8 cellular contexts compared by ENCODE assay signal in the genomic region with DNA sequence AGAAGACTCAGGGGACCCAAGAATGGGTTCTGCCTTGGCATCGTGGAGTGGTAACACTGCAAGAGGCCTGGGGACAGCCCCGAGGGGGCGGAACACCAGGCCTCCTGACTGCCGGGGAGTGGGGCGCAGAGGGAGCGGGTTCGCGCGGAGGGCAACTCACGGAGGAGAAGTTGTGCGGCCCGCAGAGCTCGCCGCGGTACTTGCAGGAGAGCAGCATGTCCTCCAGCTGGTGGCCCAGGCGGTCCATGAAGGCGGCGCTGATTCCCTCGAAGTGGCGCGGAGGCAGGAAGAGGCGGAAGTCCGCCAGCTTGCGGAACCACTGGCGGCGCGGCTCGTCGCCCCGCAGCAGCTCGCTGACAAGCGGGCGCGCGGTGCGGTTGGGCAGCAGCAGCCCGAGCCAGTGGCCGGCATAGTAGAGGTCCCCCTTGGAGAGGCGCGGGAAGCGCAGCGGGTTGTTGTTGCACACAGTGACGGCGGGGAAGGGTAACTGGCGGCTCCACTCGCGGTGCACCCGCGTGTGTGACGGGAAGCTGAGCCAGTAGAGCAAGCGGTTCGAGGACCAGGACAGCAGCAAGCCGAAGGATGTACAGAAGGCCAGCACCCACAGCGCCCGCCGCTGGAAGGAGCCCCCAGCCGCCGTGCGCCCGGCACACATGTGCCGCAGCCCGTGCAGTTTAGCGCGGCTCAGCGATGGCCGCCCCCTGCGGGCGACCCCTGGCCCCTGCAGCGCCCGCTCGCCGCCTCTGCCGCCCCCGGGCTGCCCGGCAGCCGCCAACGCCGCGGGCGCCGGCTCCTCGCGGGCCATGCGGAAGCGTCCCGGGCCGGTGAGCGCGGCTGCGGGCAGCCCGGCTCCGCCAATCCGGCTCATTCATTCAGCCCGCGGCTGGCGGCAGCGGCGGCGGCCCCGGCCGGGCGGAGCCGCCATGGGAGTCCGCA. TPM values are rescaled to one million over a fixed set of nuclear protein-coding genes. Genes with fewer than 3 reads are reported as not detected.
DNase-seq lines count a peak whose midpoint lies in the region; ATAC-seq and TF ChIP-seq lines count a peak whose summit lies in the region.
"Had no signal": no experiment of that assay in that cellular context is flagged by ENCODE, and none has a peak within 500 bp of the region (broad histone marks: within the 10 kb centered on the region; RNA-seq: fewer than 3 reads in every experiment).

No MANE protein-coding gene starts in this region.

- peaks cover 12% of the 10 kb centered on the region for H3K36me3 Mint-ChIP-seq in T-helper 17 cell (ENCODE audit: low read depth)

- peak overlapping the region; percentile 28 for H3K4me3 ChIP-seq in psoas muscle

- H3K9me3 ChIP-seq in T-helper 17 cell (ENCODE audit: control insufficient read depth, low read length, poor library complexity, severe bottlenecking) (no peaks in the 10 kb centered on the region), psoas muscle (no peaks in the 10 kb centered on the region)

- TF ChIP-seq CTCF in GM13977 (IDR thresholded peaks at IDR 0.05; ENCODE audit: extremely low read depth, insufficient read depth, missing control alignments) (no peak), foreskin keratinocyte (conservative IDR thresholded peaks at IDR 0.05) (peak; percentile 22), psoas muscle (IDR thresholded peaks at IDR 0.05) (no peak)

- H3K27ac ChIP-seq in foreskin keratinocyte (no peak overlapping the region), psoas muscle (no peak overlapping the region)

- H3K4me1 Mint-ChIP-seq in T-helper 17 cell, result peaks cover 16% of the 10 kb centered on the region

- in situ Hi-C loops in GM13977 (cut with MboI; ENCODE audit: low pct_unique_long_range_greater_than_20kb, low sequenced_read_pairs, unreplicated experiment), result no loop called here

- H3K4me3 Mint-ChIP-seq in T-helper 17 cell, result peak overlapping the region; percentile 93

- 1% methylated on average over 60 to 104 of the region's 104 CpGs for WGBS in psoas muscle, 3 donors

- ATAC-seq in T-helper 17 cell (no peak), foreskin keratinocyte (peak; percentile 9), psoas muscle (no peak), HG03469 (IDR thresholded peaks at IDR 0.05; ENCODE audit: unreplicated experiment) (no peak)

- peak overlapping the region; percentile 54 for H3K27ac Mint-ChIP-seq in T-helper 17 cell

- peaks cover 52% of the 10 kb centered on the region for H3K27me3 ChIP-seq in foreskin keratinocyte
- peaks cover 2 to 69% (median 24%) of the 10 kb centered on the region in 3 donors for H3K27me3 ChIP-seq in psoas muscle (ENCODE audit: insufficient read depth in 3 of 3, low read length in 2 of 3)

- H3K27me3 Mint-ChIP-seq in T-helper 17 cell, result peaks cover 66% of the 10 kb centered on the region

- H3K4me1 ChIP-seq in foreskin keratinocyte (no peaks in the 10 kb centered on the region), psoas muscle (peaks cover 3% of the 10 kb centered on the region)

- DNase-seq in GM13977 (ENCODE audit: low spot score) (peak; percentile 34), T-helper 17 cell (no peak), foreskin keratinocyte (no peak), psoas muscle (peak; percentile 20 to 49)
- no peak for DNase-seq in activated effector memory CD4-positive, alpha-beta T cell treated with Interleukin-2 at 50 U/mL for 16 hours
- no peak for DNase-seq in stimulated activated CD4-positive, alpha-beta T cell treated with anti-CD3 and anti-CD28 coated beads, Interleukin-4, amount 100 ng/mL, for 24 hours

- intact Hi-C loops in psoas muscle (cut with DNase I), result no loop called here

- no peaks in the 10 kb centered on the region for H3K36me3 ChIP-seq in psoas muscle (ENCODE audit: insufficient read depth in 1 of 2, low read depth in 1 of 2)

RNA-seq across cellular contexts. Expression of a gene that starts 1.6 kb away (rescaled TPM):
- not detected for total RNA-seq in T-helper 17 cell
- 0.07 and 0.14 TPM in 2 replicates for total RNA-seq in foreskin keratinocyte
- polyA plus RNA-seq in foreskin keratinocyte, result 0.02 and 0.04 TPM in 2 replicates
- total RNA-seq in psoas muscle, result not detected
- polyA plus RNA-seq in psoas muscle, result under 1 TPM in 1 of 3 donors, not detected in 2; 0.01 TPM
- total RNA-seq: glomerular endothelial cell had no signal

Comparison
In these comparisons a context has a peak if more than half of its experiments do, and no peak if none do; other contexts are left out.
1. DNase-seq: peak in GM13977 (single experiment) and psoas muscle (2 of 2); none in T-helper 17 cell (0 of 3), foreskin keratinocyte (0 of 2), activated effector memory CD4-positive, alpha-beta T cell treated with Interleukin-2 at 50 U/mL for 16 hours (single experiment) and stimulated activated CD4-positive, alpha-beta T cell treated with anti-CD3 and anti-CD28 coated beads, Interleukin-4, amount 100 ng/mL, for 24 hours (single experiment).